Comparison of ENCODE assay signal across 8 cellular contexts in the genomic region with DNA sequence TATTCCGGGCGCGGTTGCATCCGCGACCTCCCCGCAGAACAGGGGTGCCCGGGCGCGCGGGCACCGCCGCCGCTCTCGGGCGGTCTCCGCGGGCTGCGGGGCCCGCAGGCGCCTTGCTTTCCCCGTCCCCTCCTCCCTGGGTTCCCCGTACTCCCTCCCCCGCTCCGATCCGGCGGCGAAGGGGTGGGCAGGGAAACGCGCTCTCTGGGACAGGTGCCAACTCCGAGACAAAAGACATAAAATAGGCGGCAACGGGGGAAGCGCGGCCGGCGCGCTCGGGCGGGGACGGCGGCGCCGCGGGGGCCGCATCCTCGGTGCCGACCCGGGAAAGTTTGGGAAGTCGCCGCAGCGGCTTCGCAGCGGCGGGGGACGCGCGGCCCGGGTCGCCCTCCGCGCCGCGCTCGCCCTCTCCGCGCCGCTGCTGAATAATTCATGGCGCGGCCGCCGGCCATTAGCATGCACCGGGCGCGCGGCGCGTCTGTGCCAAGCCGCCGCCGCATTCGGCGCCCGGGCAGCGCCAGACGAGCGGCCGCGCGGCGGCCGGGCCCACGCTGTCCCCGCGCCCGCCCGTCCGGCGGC.
DNase-seq lines count a peak whose midpoint lies in the region; ATAC-seq, FAIRE-seq and TF ChIP-seq lines count a peak whose summit lies in the region.

No MANE protein-coding gene starts in this region.

- WGBS in H1 (ENCODE audit: extremely low coverage in 1 of 2, insufficient coverage in 1 of 2, insufficient read length in 1 of 2, insufficient replicate concordance in 2 of 2, low coverage in 1 of 2, low lambda C conversion rate in 2 of 2, missing lambda C conversion rate in 1 of 2), 2 experiments, result 0% methylated on average over 31 of the region's 98 CpGs; no CpG with 5 or more reads in 1 of the 2 experiments
- WGBS in mesenchymal stem cell, result 3% methylated on average over 66 of the region's 98 CpGs

- peaks cover 0 to 42% of the 10 kb centered on the region in 2 experiments; a peak in 3 of 4 replicates for H3K79me2 ChIP-seq in H1 (ENCODE audit: control insufficient read depth in 1 of 2, insufficient read depth in 2 of 2, low read length in 2 of 2)

- DNase-seq in AG10803 (ENCODE audit: low read depth), result peak; percentile 96
- DNase-seq in NCI-H2196 treated with DMSO at 0.1 percent for 48 hours (lab: John Stamatoyannopoulos, UW; ENCODE audit: unreplicated experiment), result peak; percentile 79
- DNase-seq in activated CD4-positive, alpha-beta T cell treated with anti-CD3 and anti-CD28 coated beads, Interleukin-2, amount 50 U/mL, for 4 hours, result peak; percentile 66 to 70
- DNase-seq in H1 (ENCODE audit: low read depth in 1 of 2, low spot score in 2 of 2), result peak in 1 of 2 experiments; percentile 76
- peak; percentile 78 for DNase-seq in mesenchymal stem cell
- DNase-seq in stimulated activated CD4-positive, alpha-beta T cell treated with anti-CD3 and anti-CD28 coated beads, TNF-alpha, amount 100 ng/mL, for 48 hours (ENCODE audit: low read depth in 3 of 3), result peak in 2 of 3 donors; percentile 39 to 50

- H2BK5ac ChIP-seq in H1 (ENCODE audit: low read depth, low read length) (no peak overlapping the region), mesenchymal stem cell (ENCODE audit: low read depth, low read length, poor library complexity, severe bottlenecking) (peak overlapping the region; percentile 95)

- H2AFZ ChIP-seq in H1 (ENCODE audit: low read length) (no peak overlapping the region), mesenchymal stem cell (ENCODE audit: low read depth, low read length) (no peak overlapping the region)

- H4K91ac ChIP-seq in H1 (replicated peaks; ENCODE audit: insufficient read length, low read length) (no peak overlapping the region), mesenchymal stem cell (ENCODE audit: low read length) (peak overlapping the region; percentile 32)

- H3K9me3 ChIP-seq in H1 (ENCODE audit: insufficient read depth in 2 of 2, low read depth in 1 of 2, low read length in 1 of 2) (no peaks in the 10 kb centered on the region), mesenchymal stem cell (ENCODE audit: control insufficient read depth, low read length) (no peaks in the 10 kb centered on the region)

- TF ChIP-seq POLR2A in H1 (IDR thresholded peaks at IDR 0.05; ENCODE audit: control extremely low read depth in 1 of 2, low read depth in 2 of 2, low read length in 2 of 2), result no peak

- H3K4ac ChIP-seq in H1 (replicated peaks; ENCODE audit: insufficient read length, low read depth, low read length) (no peak overlapping the region), mesenchymal stem cell (ENCODE audit: low read depth in 1 of 2, low read length in 2 of 2) (peak overlapping the region; percentile 33 to 43)

- TF ChIP-seq EP300 in H1 (IDR thresholded peaks at IDR 0.05; ENCODE audit: borderline replicate concordance in 1 of 2, low read depth in 2 of 2, low read length in 2 of 2), result no peak

- H3K27ac ChIP-seq in H1 (ENCODE audit: low read depth, low read length) (no peak overlapping the region), mesenchymal stem cell (ENCODE audit: low read length, poor library complexity, severe bottlenecking) (peak overlapping the region; percentile 73)

- H2AK5ac ChIP-seq in H1 (ENCODE audit: low read depth, low read length) (no peak overlapping the region), mesenchymal stem cell (ENCODE audit: low read length, severe bottlenecking) (no peak overlapping the region)

- POLR2A ChIA-PET in H1 (lab: Charles Lee; ENCODE audit: partially characterized antibody), result interaction anchor here (1.7 kb wide), 1 partner anchor 10 kb away, joined by 8 read pairs; no protein-coding TSS in a partner anchor

- TF ChIP-seq CTCF in AG10803 (conservative IDR thresholded peaks at IDR 0.05; ENCODE audit: low read length), result no peak
- no peak for TF ChIP-seq CTCF in H1 (IDR thresholded peaks at IDR 0.05; ENCODE audit: control extremely low read depth in 1 of 3, insufficient read depth in 1 of 3, low read depth in 1 of 3, low read length in 3 of 3)

- H3K14ac ChIP-seq in H1 (ENCODE audit: insufficient read length), result no peak overlapping the region
- H3K14ac ChIP-seq in mesenchymal stem cell (ENCODE audit: low read length in 2 of 2), result no peak overlapping the region

- ATAC-seq in GM21825 (IDR thresholded peaks at IDR 0.05; ENCODE audit: unreplicated experiment) (peak; percentile 3), HG03571 (IDR thresholded peaks at IDR 0.05; ENCODE audit: unreplicated experiment) (no peak)

- H3K36me3 ChIP-seq in H1 (ENCODE audit: control insufficient read depth in 2 of 4, insufficient read depth in 4 of 4, low read length in 3 of 4) (no peaks in the 10 kb centered on the region; a peak in 1 of 8 replicates), mesenchymal stem cell (ENCODE audit: control insufficient read depth in 1 of 2, insufficient read depth in 2 of 2, low read depth in 1 of 2, low read length in 2 of 2) (peaks cover 25 to 39% of the 10 kb centered on the region in 2 experiments)

- H3K4me1 ChIP-seq in H1 (replicated peaks in 1 of 4; ENCODE audit: control insufficient read depth in 3 of 4, insufficient read depth in 4 of 4, low read length in 3 of 4) (peaks cover 0 to 36% (median 26%) of the 10 kb centered on the region in 4 experiments; a peak in 6 of 7 replicates), mesenchymal stem cell (ENCODE audit: control insufficient read depth, insufficient read depth, low read depth, low read length) (peaks cover 30% of the 10 kb centered on the region)

- no peak overlapping the region for H4K5ac ChIP-seq in H1 (ENCODE audit: insufficient read length, low read depth, low read length)

- H3K9ac ChIP-seq in H1 (replicated peaks in 1 of 4; ENCODE audit: extremely low read depth in 1 of 4, low read depth in 3 of 4, low read length in 3 of 4) (peak overlapping the region in 1 of 4 experiments; percentile 35; a peak in 1 of 7 replicates), mesenchymal stem cell (ENCODE audit: low read length) (peak overlapping the region; percentile 97)

- H2BK120ac ChIP-seq in H1 (replicated peaks; ENCODE audit: low read depth, low read length), result no peak overlapping the region
- peak overlapping the region; percentile 80 for H2BK120ac ChIP-seq in mesenchymal stem cell (ENCODE audit: low read depth, low read length)

- H2BK20ac ChIP-seq in H1 (ENCODE audit: low read length), result no peak overlapping the region

- H3K27me3 ChIP-seq in H1 (replicated peaks in 1 of 4; ENCODE audit: control insufficient read depth in 3 of 4, extremely low read depth in 1 of 4, insufficient read depth in 3 of 4, low read length in 3 of 4) (peaks cover 8 to 48% (median 35%) of the 10 kb centered on the region in 4 experiments), mesenchymal stem cell (ENCODE audit: control insufficient read depth in 1 of 2, insufficient read depth in 1 of 2, low read length in 2 of 2) (no peaks in the 10 kb centered on the region)

- H3K23me2 ChIP-seq in H1 (ENCODE audit: low read depth, low read length), result peaks cover 15% of the 10 kb centered on the region; the same call in 1 of the 2 replicates

- H3K79me1 ChIP-seq in H1 (ENCODE audit: low read depth, low read length) (peaks cover 5% of the 10 kb centered on the region; the same call in 1 of the 2 replicates), mesenchymal stem cell (replicated peaks; ENCODE audit: low read length, poor library complexity, severe bottlenecking) (peaks cover 5% of the 10 kb centered on the region)

- no peak overlapping the region for H3K56ac ChIP-seq in H1 (replicated peaks; ENCODE audit: insufficient read length, low read depth, low read length)

- peak overlapping the region; percentile 83 for H4K8ac ChIP-seq in H1 (ENCODE audit: extremely low read depth, insufficient read depth, low read length)
- no peak overlapping the region for H4K8ac ChIP-seq in mesenchymal stem cell (ENCODE audit: low read length)

- H4K20me1 ChIP-seq in H1 (replicated peaks in 1 of 2; ENCODE audit: control insufficient read depth in 1 of 2, insufficient read depth in 2 of 2, low read length in 2 of 2), result peaks cover 0 to 1% of the 10 kb centered on the region in 2 experiments

- no peak for TF ChIP-seq RAD21 in H1 (IDR thresholded peaks at IDR 0.05 in 1 of 2, conservative IDR thresholded peaks at IDR 0.05 in 1 of 2; ENCODE audit: low read depth in 2 of 2, low read length in 2 of 2)

- H3K4me2 ChIP-seq in H1 (ENCODE audit: insufficient read depth in 1 of 2, low read depth in 2 of 2, low read length in 2 of 2) (peak overlapping the region; percentile 67 to 80), mesenchymal stem cell (ENCODE audit: low read length, poor library complexity, severe bottlenecking) (peak overlapping the region; percentile 66)

- H2BK12ac ChIP-seq in H1 (ENCODE audit: low read depth, low read length), result no peak overlapping the region
- no peak overlapping the region for H2BK12ac ChIP-seq in mesenchymal stem cell (ENCODE audit: low read length in 2 of 2)

- no peak overlapping the region for H3K23ac ChIP-seq in H1 (ENCODE audit: insufficient read length)
- H3K23ac ChIP-seq in mesenchymal stem cell (ENCODE audit: low read length in 2 of 2), result no peak overlapping the region

- H3K4me3 ChIP-seq in AG10803 (ENCODE audit: low read length), result peak overlapping the region; percentile 98
- peak overlapping the region; percentile 39 to 73 (median 46) for H3K4me3 ChIP-seq in H1 (ENCODE audit: extremely low read depth in 1 of 4, insufficient read depth in 2 of 4, low read depth in 3 of 4, low read length in 4 of 4)
- peak overlapping the region; percentile 92 to 97 for H3K4me3 ChIP-seq in mesenchymal stem cell (ENCODE audit: insufficient read depth in 1 of 2, low read depth in 1 of 2, low read length in 2 of 2)

- no peak overlapping the region; the same call in 1 of the 2 replicates for H3K18ac ChIP-seq in H1 (ENCODE audit: extremely low read depth, low read length)
- H3K18ac ChIP-seq in mesenchymal stem cell (ENCODE audit: low read depth in 1 of 2, low read length in 2 of 2), result peak overlapping the region in 1 of 2 experiments; percentile 44

- FAIRE-seq in H1 (lab: Jason Lieb, UNC), result no peak

- H2BK15ac ChIP-seq in H1 (ENCODE audit: low read length) (no peak overlapping the region), mesenchymal stem cell (ENCODE audit: low read depth, poor library complexity, severe bottlenecking) (no peak overlapping the region)

- CTCF ChIA-PET in H1 (lab: Charles Lee; ENCODE audit: partially characterized antibody), result no interaction called here

TF ChIP-seq in H1, 55 proteins besides CTCF, POLR2A, EP300 and RAD21 (continues in another document):
- TF ChIP-seq, protein P1, sequence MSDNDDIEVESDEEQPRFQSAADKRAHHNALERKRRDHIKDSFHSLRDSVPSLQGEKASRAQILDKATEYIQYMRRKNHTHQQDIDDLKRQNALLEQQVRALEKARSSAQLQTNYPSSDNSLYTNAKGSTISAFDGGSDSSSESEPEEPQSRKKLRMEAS (IDR thresholded peaks at IDR 0.05), result 0 out of 2 replicates have a peak, but pooled peaks have one; percentile 52
- TF ChIP-seq, protein P2, sequence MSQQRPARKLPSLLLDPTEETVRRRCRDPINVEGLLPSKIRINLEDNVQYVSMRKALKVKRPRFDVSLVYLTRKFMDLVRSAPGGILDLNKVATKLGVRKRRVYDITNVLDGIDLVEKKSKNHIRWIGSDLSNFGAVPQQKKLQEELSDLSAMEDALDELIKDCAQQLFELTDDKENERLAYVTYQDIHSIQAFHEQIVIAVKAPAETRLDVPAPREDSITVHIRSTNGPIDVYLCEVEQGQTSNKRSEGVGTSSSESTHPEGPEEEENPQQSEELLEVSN (IDR thresholded peaks at IDR 0.05), result peak; percentile 24; the same call in 1 of the 2 replicates

Comparison
In these comparisons a context has a peak if more than half of its experiments do, and no peak if none do; other contexts are left out.
1. H3K4me3 ChIP-seq: peak in every context shown above with its lines; median percentile 98 in AG10803; 94 in mesenchymal stem cell; 46 in H1.